ENCODE assay signal across 8 cellular contexts in the genomic region with DNA sequence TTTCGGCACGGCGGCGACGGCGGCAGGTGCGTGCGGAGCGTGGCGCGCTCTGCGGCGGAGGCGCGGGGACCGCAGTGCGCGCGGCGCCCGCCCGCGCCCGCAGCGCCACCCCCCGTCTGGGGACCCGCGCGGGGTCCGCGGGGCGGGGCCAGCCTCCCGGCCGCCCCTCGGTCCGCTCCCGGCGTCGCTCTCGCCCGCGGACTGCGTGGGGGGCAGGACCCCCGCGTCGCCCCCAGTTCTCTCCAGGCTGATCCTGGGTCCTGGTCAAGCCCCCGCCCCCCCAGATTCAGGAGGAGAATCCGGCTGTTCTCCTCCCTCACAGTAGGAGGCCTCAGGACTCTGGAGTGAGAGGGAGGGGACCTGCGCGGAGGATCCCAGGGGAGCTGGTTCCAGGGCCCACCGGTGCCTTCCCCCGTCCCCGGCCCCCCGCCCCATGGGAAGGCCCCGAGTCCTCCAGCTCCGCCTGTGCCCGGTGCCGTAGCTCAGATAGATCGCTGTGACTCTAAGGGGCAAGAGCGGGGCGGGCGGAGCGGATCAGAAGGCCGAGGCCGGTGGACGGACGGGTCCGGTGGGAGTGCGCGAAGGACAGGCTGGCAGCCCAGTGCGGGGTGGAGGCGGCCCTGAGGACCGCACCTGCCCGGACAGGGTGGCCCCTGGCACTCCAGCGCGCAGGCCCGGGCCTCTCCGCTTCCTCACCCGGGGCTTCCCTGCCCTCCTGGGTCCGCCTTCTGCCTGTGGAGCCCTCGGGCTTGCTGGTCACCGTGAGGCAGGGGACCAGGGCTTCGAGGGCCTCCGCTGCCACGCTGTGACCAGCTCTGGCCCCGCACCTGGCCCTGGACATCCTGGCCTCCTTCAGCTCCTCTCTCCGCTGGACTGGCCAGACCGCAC. TPM values are rescaled to one million over a fixed set of nuclear protein-coding genes. Genes with fewer than 3 reads are reported as not detected.
A peak's percentile ranks its signal among the peaks of the same experiment; 100 is the strongest.
DNase-seq lines count a peak whose midpoint lies in the region; ATAC-seq and TF ChIP-seq lines count a peak whose summit lies in the region.

A gene with protein sequence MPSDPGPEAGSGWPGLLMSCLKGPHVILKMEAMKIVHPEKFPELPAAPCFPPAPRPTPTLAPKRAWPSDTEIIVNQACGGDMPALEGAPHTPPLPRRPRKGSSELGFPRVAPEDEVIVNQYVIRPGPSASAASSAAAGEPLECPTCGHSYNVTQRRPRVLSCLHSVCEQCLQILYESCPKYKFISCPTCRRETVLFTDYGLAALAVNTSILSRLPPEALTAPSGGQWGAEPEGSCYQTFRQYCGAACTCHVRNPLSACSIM (minus strand): TSS at position 51 of the 888 bp plus-strand sequence. CDS start 1,028 bp downstream, outside the sequence.

- in situ Hi-C loops in ACHN (cut with HindIII; ENCODE audit: low pct_ligation_motif_present, low pct_unique_long_range_greater_than_20kb, low sequenced_read_pairs): no loop called here

- TF ChIP-seq CTCF in PC-3 (conservative IDR thresholded peaks at IDR 0.05; ENCODE audit: low read depth, low read length): no peak

- DNase-seq in ACHN (peak; percentile 24), PC-3 (no peak), naive B cell (no peak), posterior vena cava (ENCODE audit: low spot score) (no peak), NOMO-1 (lab: John Stamatoyannopoulos, UW; ENCODE audit: unreplicated experiment in 2 of 2) (no peak)
- DNase-seq in effector memory CD8-positive, alpha-beta T cell: no peak
- DNase-seq in effector CD4-positive, alpha-beta T cell: no peak

- H3K27me3 ChIP-seq in PC-3 (ENCODE audit: low read length): no peaks in the 10 kb centered on the region

- H3K27ac ChIP-seq in PC-3 (ENCODE audit: low read length): peak within 1 kb of the TSS; percentile 34; the same call in 1 of the 2 replicates

- H3F3A ChIP-seq in PC-3 (ENCODE audit: low read length, unreplicated experiment): peaks cover 2% of the 10 kb centered on the region

- H3K79me2 ChIP-seq in PC-3 (ENCODE audit: low read length): peaks cover 19% of the 10 kb centered on the region

- no peaks in the 10 kb centered on the region for H3K9me3 Mint-ChIP-seq in effector memory CD8-positive, alpha-beta T cell
- no peaks in the 10 kb centered on the region for H3K9me3 Mint-ChIP-seq in naive B cell

- H4K20me1 ChIP-seq in PC-3 (ENCODE audit: low read length): no peaks in the 10 kb centered on the region

- H3K9ac ChIP-seq in PC-3 (ENCODE audit: low read length): peak within 1 kb of the TSS; percentile 41

- peak within 1 kb of the TSS; percentile 93 for H3K4me2 ChIP-seq in PC-3 (ENCODE audit: low read length)

- no peaks in the 10 kb centered on the region for H3K36me3 ChIP-seq in PC-3 (ENCODE audit: low read depth, low read length)

- TSS peak; percentile 33 for BruUV-seq in PC-3 (replicated peaks; lab: Mats Ljungman, UMichigan)

- H3K4me3 Mint-ChIP-seq in effector memory CD8-positive, alpha-beta T cell: peak within 1 kb of the TSS; percentile 78 to 83
- peak within 1 kb of the TSS; percentile 75 to 92 (median 80) for H3K4me3 Mint-ChIP-seq in naive B cell

- H3K27ac Mint-ChIP-seq in effector memory CD8-positive, alpha-beta T cell: peak within 1 kb of the TSS; percentile 86 to 88
- H3K27ac Mint-ChIP-seq in naive B cell: peak within 1 kb of the TSS in 5 of 6 donors; percentile 66 to 97 (median 75)

- intact Hi-C loops in PC-3 (cut with micrococcal nuclease): no loop called here
- intact Hi-C loops in posterior vena cava (cut with DNase I): no loop called here

- CTCF ChIA-PET in PC-3 (lab: Charles Lee): no interaction called here

- peaks cover 1 to 3% of the 10 kb centered on the region in 2 donors for H3K27me3 Mint-ChIP-seq in effector memory CD8-positive, alpha-beta T cell
- peaks cover 0 to 2% (median 2%) of the 10 kb centered on the region in 3 donors for H3K27me3 Mint-ChIP-seq in naive B cell

- H3K9me2 ChIP-seq in PC-3 (replicated peaks; ENCODE audit: low read length): no peaks in the 10 kb centered on the region

- peaks cover under 1 to 4% of the 10 kb centered on the region in 2 donors for H3K4me1 Mint-ChIP-seq in effector memory CD8-positive, alpha-beta T cell (ENCODE audit: low read depth in 2 of 2)
- peaks cover 4 to 8% (median 7%) of the 10 kb centered on the region in 3 donors for H3K4me1 Mint-ChIP-seq in naive B cell

- no peaks in the 10 kb centered on the region for H3K9me3 ChIP-seq in PC-3 (ENCODE audit: low read length)

- no peak within 1 kb of the TSS for H2AFZ ChIP-seq in PC-3 (ENCODE audit: low read length)

- POLR2A ChIA-PET in PC-3 (lab: Charles Lee; ENCODE audit: unreplicated experiment): interaction anchor here (0.6 kb wide), 1 partner anchor 503 kb away, joined by 3 read pairs; no protein-coding TSS in a partner anchor

- H3K4me1 ChIP-seq in PC-3 (ENCODE audit: insufficient read depth, low read length): peaks cover 51% of the 10 kb centered on the region

- H3K4me3 ChIP-seq in PC-3 (ENCODE audit: low read length): peak within 1 kb of the TSS; percentile 88

- ATAC-seq in GM19452 (IDR thresholded peaks at IDR 0.05; ENCODE audit: unreplicated experiment) (peak; percentile 1), PC-3 (no peak), naive B cell (ENCODE audit: low read depth in 2 of 2) (no peak)
- no peak for ATAC-seq in effector memory CD8-positive, alpha-beta T cell (replicated peaks)

- peaks cover 13% of the 10 kb centered on the region for H3K36me3 Mint-ChIP-seq in effector memory CD8-positive, alpha-beta T cell (ENCODE audit: insufficient read depth)
- no peaks in the 10 kb centered on the region for H3K36me3 Mint-ChIP-seq in naive B cell

RNA-seq across cellular contexts. Expression of the gene that starts here (rescaled TPM):
- total RNA-seq in PC-3 (2014; rRNA removed) (1.7 and 2.8 TPM in 2 replicates), posterior vena cava (1 to 10 TPM; 2.3 to 2.7 TPM)
- polyA plus RNA-seq in naive B cell (ENCODE audit: low read depth in 6 of 6): under 1 TPM in 1 of 6 donors, not detected in 5; 0.30 TPM
